8 cellular contexts compared by ENCODE assay signal in the genomic region with DNA sequence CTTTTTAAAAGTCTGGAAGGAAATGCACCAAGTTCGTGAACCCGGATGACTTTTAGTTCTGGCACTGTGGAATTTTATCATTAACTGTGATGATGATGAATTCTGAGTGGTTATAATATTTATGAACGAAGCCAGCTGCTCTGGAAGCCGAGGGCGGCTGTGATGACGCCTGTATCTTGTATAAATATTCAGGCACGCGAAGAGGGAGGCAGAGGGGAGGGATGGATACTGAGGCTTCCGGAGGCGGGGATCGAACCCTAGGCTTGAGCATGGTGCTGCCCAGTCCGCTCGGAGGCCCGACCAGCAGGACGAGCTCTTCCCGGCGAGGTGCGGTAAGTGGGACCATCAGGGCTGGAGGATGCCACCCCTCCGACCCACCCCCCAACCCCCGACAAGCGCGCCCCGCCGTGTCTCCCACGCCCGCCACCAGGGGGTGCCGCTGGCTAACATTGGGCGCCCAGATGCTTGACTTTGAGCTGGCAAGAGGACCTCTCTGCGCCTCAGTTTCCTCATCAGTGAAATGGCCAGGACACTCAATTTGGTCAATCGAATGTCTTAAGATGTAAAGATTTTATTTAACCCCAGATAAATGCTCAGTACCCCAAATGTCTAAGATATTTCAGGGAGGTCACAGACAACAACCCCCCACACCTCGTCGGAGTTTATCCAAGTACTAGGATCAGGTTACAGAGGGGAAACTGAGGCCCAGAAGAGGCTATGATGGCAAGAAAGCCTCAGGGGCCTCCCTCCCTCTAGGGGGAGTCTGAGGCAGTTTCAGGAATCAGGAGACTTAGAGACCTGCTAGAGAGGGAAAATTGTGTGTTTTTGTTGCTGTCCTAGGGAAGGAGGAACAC. TPM values are rescaled to one million over a fixed set of nuclear protein-coding genes. Genes with fewer than 3 reads are reported as not detected.
A peak's percentile ranks its signal among the peaks of the same experiment; 100 is the strongest.
DNase-seq lines count a peak whose midpoint lies in the region; ATAC-seq and TF ChIP-seq lines count a peak whose summit lies in the region.

No MANE protein-coding gene starts in this region.

- H3K27me3 Mint-ChIP-seq in activated naive CD8-positive, alpha-beta T cell treated with anti-CD3 and anti-CD28 coated beads, Interleukin-2, amount 50 U/mL, for 24 hours, result peaks cover 15% of the 10 kb centered on the region

- H3K36me3 ChIP-seq in thoracic aorta, result no peaks in the 10 kb centered on the region

- H3K4me1 ChIP-seq in thoracic aorta (ENCODE audit: control insufficient read depth in 1 of 2, low read depth in 2 of 2), result peaks cover 5 to 11% of the 10 kb centered on the region in 2 donors

- DNase-seq in DMS 273 (lab: John Stamatoyannopoulos, UW; ENCODE audit: unreplicated experiment), result peak; percentile 78
- no peak for DNase-seq in DMS 273 treated with DMSO at 0.1 percent for 48 hours (lab: John Stamatoyannopoulos, UW)
- peak; percentile 80 for DNase-seq in NCI-H82 (lab: John Stamatoyannopoulos, UW)
- peak; percentile 67 for DNase-seq in activated naive CD8-positive, alpha-beta T cell treated with anti-CD3 and anti-CD28 coated beads, Interleukin-2, amount 50 U/mL, for 24 hours
- DNase-seq in islet precursor cell, result peak; percentile 71
- no peak for DNase-seq in thoracic aorta (ENCODE audit: low spot score)
- no peak for DNase-seq in NCI-H187 treated with DMSO at 0.1 percent for 48 hours (lab: John Stamatoyannopoulos, UW)

- H3K9me3 ChIP-seq in thoracic aorta, result no peaks in the 10 kb centered on the region

- no peaks in the 10 kb centered on the region for H3K36me3 Mint-ChIP-seq in activated naive CD8-positive, alpha-beta T cell treated with anti-CD3 and anti-CD28 coated beads, Interleukin-2, amount 50 U/mL, for 24 hours (ENCODE audit: low read depth)

- no peak overlapping the region for H3K27ac Mint-ChIP-seq in activated naive CD8-positive, alpha-beta T cell treated with anti-CD3 and anti-CD28 coated beads, Interleukin-2, amount 50 U/mL, for 24 hours

- H3K4me3 ChIP-seq in thoracic aorta, result no peak overlapping the region

- H3K9me3 Mint-ChIP-seq in activated naive CD8-positive, alpha-beta T cell treated with anti-CD3 and anti-CD28 coated beads, Interleukin-2, amount 50 U/mL, for 24 hours, result no peaks in the 10 kb centered on the region

- H3K27me3 ChIP-seq in thoracic aorta (replicated peaks; ENCODE audit: insufficient read depth), result no peaks in the 10 kb centered on the region

- peak; percentile 68 for TF ChIP-seq CTCF in thoracic aorta (IDR thresholded peaks at IDR 0.05)

- no peak for ATAC-seq in activated naive CD8-positive, alpha-beta T cell treated with anti-CD3 and anti-CD28 coated beads, Interleukin-2, amount 50 U/mL, for 24 hours
- ATAC-seq in thoracic aorta (ENCODE audit: insufficient number of reproducible peaks, low FRiP score, low read depth) (no peak), GM18858 (IDR thresholded peaks at IDR 0.05; ENCODE audit: unreplicated experiment) (no peak)

- no peak overlapping the region for H3K4me3 Mint-ChIP-seq in activated naive CD8-positive, alpha-beta T cell treated with anti-CD3 and anti-CD28 coated beads, Interleukin-2, amount 50 U/mL, for 24 hours

- peaks cover 21% of the 10 kb centered on the region for H3K4me1 Mint-ChIP-seq in activated naive CD8-positive, alpha-beta T cell treated with anti-CD3 and anti-CD28 coated beads, Interleukin-2, amount 50 U/mL, for 24 hours

- H3K27ac ChIP-seq in thoracic aorta, result no peak overlapping the region

RNA-seq across cellular contexts. Expression of a gene that starts 4.5 kb away (rescaled TPM):
- total RNA-seq in thoracic aorta, result 1 to 10 TPM in 1 of 2 donors, not detected in 1; 1.9 TPM

RNA-seq across cellular contexts. Expression of a gene that starts 15.3 kb away (rescaled TPM):
- total RNA-seq in thoracic aorta, result 10 to 100 TPM; 10.6 to 16.1 TPM

RNA-seq across cellular contexts. Expression of a gene that starts 17.9 kb away (rescaled TPM):
- total RNA-seq in thoracic aorta, result under 1 TPM; 0.41 to 0.42 TPM

RNA-seq across cellular contexts. Expression of a gene that starts 34.7 kb away (rescaled TPM):
- total RNA-seq in thoracic aorta, result 10 to 100 TPM; 59.4 to 72.3 TPM

RNA-seq across cellular contexts. Expression of a gene that starts 55.4 kb away (rescaled TPM):
- 10 to 100 TPM; 14.3 to 15.8 TPM for total RNA-seq in thoracic aorta

Comparison
In these comparisons a context has a peak if more than half of its experiments do, and no peak if none do; other contexts are left out.
1. DNase-seq: peak in DMS 273 (single experiment), NCI-H82 (single experiment), activated naive CD8-positive, alpha-beta T cell treated with anti-CD3 and anti-CD28 coated beads, Interleukin-2, amount 50 U/mL, for 24 hours (single experiment) and islet precursor cell (single experiment); none in DMS 273 treated with DMSO at 0.1 percent for 48 hours (single experiment), thoracic aorta (single experiment) and NCI-H187 treated with DMSO at 0.1 percent for 48 hours (single experiment).